ENCODE assay signal across 23 cellular contexts in the genomic region with DNA sequence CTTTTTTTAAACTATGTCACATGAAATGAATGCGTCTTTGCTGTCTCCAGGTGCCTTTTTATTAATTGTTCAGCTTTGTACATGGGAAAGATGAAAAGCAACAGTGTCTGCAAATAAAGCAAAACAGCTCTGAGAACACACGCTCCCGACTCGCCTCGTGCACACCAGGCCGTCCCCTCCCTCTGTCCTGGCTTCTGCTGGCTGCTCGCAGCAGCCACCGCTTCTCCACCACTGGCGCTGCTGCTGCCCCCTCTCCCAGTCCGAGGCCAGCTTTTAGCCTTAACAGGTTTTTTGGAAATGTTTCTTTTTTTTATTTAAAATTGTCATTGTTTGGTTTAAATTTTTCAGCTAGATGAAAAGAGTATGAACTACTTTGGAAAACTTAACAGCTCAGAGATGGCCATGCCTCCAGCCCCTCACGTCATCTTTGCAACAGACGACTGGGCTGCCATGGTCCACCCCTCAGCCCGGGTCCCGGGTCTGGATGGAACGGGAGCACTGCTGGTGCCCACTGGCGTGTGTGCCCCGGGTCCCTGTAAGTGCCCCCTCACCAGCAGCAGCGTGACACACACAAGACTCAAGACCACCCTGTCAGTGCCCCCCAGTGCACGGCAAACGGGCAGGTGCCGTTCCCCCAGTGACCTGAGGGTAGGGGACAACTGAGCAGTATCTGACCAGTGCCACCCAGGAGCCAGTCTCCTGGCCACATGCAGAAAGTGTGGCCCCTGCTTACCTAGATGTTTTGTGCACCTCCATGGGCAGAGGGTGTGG.
"Had no signal": no experiment of that assay in that cellular context is flagged by ENCODE, and none has a peak within 500 bp of the region (broad histone marks: within the 10 kb centered on the region; RNA-seq: fewer than 3 reads in every experiment).

No MANE protein-coding gene starts in this region.

- H2AFZ ChIP-seq: hepatocyte, parathyroid adenoma had no signal

- H3K4me1 ChIP-seq: parathyroid adenoma, psoas muscle, tibial artery had no signal

- ATAC-seq: activated naive CD8-positive, alpha-beta T cell treated with anti-CD3 and anti-CD28 coated beads, Interleukin-2, amount 50 U/mL, for 24 hours; left colon; naive thymus-derived CD4-positive, alpha-beta T cell; psoas muscle had no signal

- H3K27me3 ChIP-seq: hepatocyte, tibial artery had no signal

- H3K9me3 ChIP-seq: psoas muscle, suprapubic skin, tibial artery had no signal

- H3K9ac ChIP-seq: parathyroid adenoma had no signal

- FAIRE-seq: frontal cortex, kidney had no signal

- H3K36me3 ChIP-seq: suprapubic skin had no signal

- DNase-seq: activated CD4-positive, alpha-beta T cell treated with anti-CD3 and anti-CD28 coated beads for 4 hours; activated CD4-positive, alpha-beta T cell treated with anti-CD3 and anti-CD28 coated beads, Interleukin-2, amount 50 U/mL, for 4 hours; activated CD4-positive, CD25-positive, alpha-beta regulatory T cell; activated CD8-positive, alpha-beta memory T cell treated with anti-CD3 and anti-CD28 coated beads, Interleukin-2, amount 50 U/mL, for 4 hours; activated gamma-delta T cell; activated naive CD4-positive, alpha-beta T cell treated with anti-CD3 and anti-CD28 coated beads, Interleukin-2, amount 50 U/mL, for 16 hours; activated naive CD8-positive, alpha-beta T cell treated with anti-CD3 and anti-CD28 coated beads, Interleukin-2, amount 50 U/mL, for 24 hours; activated T-cell treated with anti-CD3 and anti-CD28 coated beads, Interleukin-2, amount 50 U/mL, for 1 hour; amygdala; effector memory CD4-positive, alpha-beta T cell; kidney; left colon; midbrain; naive thymus-derived CD4-positive, alpha-beta T cell; nucleus accumbens; psoas muscle; stimulated activated naive CD4-positive, alpha-beta T cell; T-helper 1 cell; tibial artery had no signal

- H3K27ac ChIP-seq: hepatocyte, parathyroid adenoma, psoas muscle, suprapubic skin, tibial artery had no signal

- H3K4me2 ChIP-seq: hepatocyte had no signal

- H3K4me3 ChIP-seq: hepatocyte, psoas muscle, suprapubic skin, tibial artery had no signal
